ENCODE assay signal across 16 cellular contexts in the genomic region with DNA sequence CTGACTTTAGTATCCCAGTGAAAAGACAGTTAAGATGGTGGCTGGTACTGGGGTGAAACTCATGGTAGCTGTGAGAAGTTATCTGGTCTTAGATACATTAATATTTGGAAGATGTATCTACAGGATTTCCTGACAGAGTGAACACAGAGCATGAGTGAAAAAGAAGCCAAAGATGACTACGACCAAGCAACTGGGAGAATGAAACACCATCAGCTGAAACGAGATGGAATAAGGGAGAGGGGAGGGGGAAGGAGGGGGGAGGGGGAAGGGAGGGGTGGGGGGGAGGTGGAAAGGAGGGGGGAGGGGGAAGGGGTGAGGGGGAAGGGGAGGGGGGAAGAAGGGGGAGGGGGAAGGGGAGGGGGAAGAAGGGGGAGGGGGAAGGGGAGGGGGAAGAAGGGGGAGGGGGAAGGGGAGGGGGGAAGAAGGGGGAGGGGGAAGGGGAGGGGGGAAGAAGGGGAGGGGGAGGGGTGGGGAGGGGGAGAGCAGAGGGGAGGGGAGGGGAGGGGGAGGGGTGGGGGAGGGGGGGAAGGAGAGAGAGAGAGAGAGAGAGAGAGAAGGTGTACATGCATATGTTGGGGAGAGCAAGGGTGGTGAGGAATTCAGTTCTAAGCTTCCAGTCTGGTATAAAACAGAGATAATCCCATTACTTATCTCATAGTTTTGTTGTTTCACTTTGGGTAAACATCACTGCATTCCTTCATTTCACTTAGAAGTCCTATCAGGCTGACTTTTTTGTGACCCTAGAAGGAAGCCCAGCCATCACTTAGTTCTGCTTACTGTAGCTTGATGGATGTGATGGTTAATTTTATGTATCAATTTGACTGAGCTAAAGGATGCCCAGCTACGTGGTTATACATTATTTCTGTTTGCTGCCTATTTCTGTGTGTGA.
DNase-seq lines count a peak whose midpoint lies in the region; ATAC-seq and TF ChIP-seq lines count a peak whose summit lies in the region.
"Had no signal": no experiment of that assay in that cellular context is flagged by ENCODE, and none has a peak within 500 bp of the region (broad histone marks: within the 10 kb centered on the region; RNA-seq: fewer than 3 reads in every experiment).

No MANE protein-coding gene starts in this region.

- POLR2A ChIA-PET in A673 (lab: Charles Lee; ENCODE audit: low non-redundant PET), result no interaction called here

- H3K9me3 ChIP-seq in A673 (ENCODE audit: low read depth, low read length, poor library complexity, severe bottlenecking), result no peaks in the 10 kb centered on the region
- H3K9me3 ChIP-seq: gastrocnemius medialis, suprapubic skin had no signal

- no peak overlapping the region for H3K4me3 Mint-ChIP-seq in stimulated activated memory B cell treated with anti-CD40 and anti-IgM and Interleukin-4, amounts not matched to agents 10 μg/mL and 1 μg/mL and 100 μg/mL, for 72 hours

- peaks cover 53% of the 10 kb centered on the region for H3K4me1 Mint-ChIP-seq in stimulated activated memory B cell treated with anti-CD40 and anti-IgM and Interleukin-4, amounts not matched to agents 10 μg/mL and 1 μg/mL and 100 μg/mL, for 72 hours

- ATAC-seq in SK-N-SH treated with all-trans-retinoic acid at 6 μM for 48 hours (peak; percentile 53), GM19035 (IDR thresholded peaks at IDR 0.05; ENCODE audit: unreplicated experiment) (no peak), HG02970 (IDR thresholded peaks at IDR 0.05; ENCODE audit: low FRiP score, unreplicated experiment) (no peak)
- ATAC-seq in stimulated activated memory B cell treated with anti-CD40 and anti-IgM and Interleukin-4, amounts not matched to agents 10 μg/mL and 1 μg/mL and 100 μg/mL, for 72 hours, result no peak
- ATAC-seq: gastrocnemius medialis had no signal

- no TSS peak for BruUV-seq in A673 (replicated peaks; lab: Mats Ljungman, UMichigan)

- no peaks in the 10 kb centered on the region for H3K9me3 Mint-ChIP-seq in stimulated activated memory B cell treated with anti-CD40 and anti-IgM and Interleukin-4, amounts not matched to agents 10 μg/mL and 1 μg/mL and 100 μg/mL, for 72 hours

- CTCF ChIA-PET in A673 (lab: Charles Lee), result interaction anchor here (0.7 kb wide), 1 partner anchor 464 kb away, joined by 3 read pairs; no protein-coding TSS in a partner anchor

- H3K36me3 ChIP-seq in A673 (ENCODE audit: insufficient read depth, low read length, poor library complexity, severe bottlenecking), result no peaks in the 10 kb centered on the region
- H3K36me3 ChIP-seq: gastrocnemius medialis, suprapubic skin had no signal

- H3K27me3 Mint-ChIP-seq in stimulated activated memory B cell treated with anti-CD40 and anti-IgM and Interleukin-4, amounts not matched to agents 10 μg/mL and 1 μg/mL and 100 μg/mL, for 72 hours, result no peaks in the 10 kb centered on the region

- DNase-seq in A673 (ENCODE audit: low spot score), result peak; percentile 10
- DNase-seq in ELR (ENCODE audit: low read depth), result peak; percentile 24
- peak; percentile 37 for DNase-seq in globus pallidus (ENCODE audit: low spot score)
- DNase-seq in coronary artery (ENCODE audit: low spot score), result no peak
- DNase-seq: activated naive CD4-positive, alpha-beta T cell; DMS79 treated with DMSO at 0.1 percent for 48 hours; gastrocnemius medialis; NCI-H1930; NCI-H748 treated with DMSO at 0.1 percent for 48 hours; T-helper 9 cell had no signal

- H3K27ac Mint-ChIP-seq in stimulated activated memory B cell treated with anti-CD40 and anti-IgM and Interleukin-4, amounts not matched to agents 10 μg/mL and 1 μg/mL and 100 μg/mL, for 72 hours, result no peak overlapping the region

- intact Hi-C loops in A673 (cut with micrococcal nuclease; ENCODE audit: unreplicated experiment), result no loop called here

- H3K4me1 ChIP-seq in A673 (ENCODE audit: insufficient read depth, low read length, poor library complexity, severe bottlenecking), result peaks cover 20% of the 10 kb centered on the region

- H3K27ac ChIP-seq in A673 (ENCODE audit: low read depth, low read length, poor library complexity, severe bottlenecking) (no peak overlapping the region), coronary artery (no peak overlapping the region)
- H3K27ac ChIP-seq: parathyroid adenoma, suprapubic skin had no signal

- no peak for TF ChIP-seq CTCF in A673 (conservative IDR thresholded peaks at IDR 0.05; ENCODE audit: low read depth, low read length)
- no peak for TF ChIP-seq CTCF in coronary artery (IDR thresholded peaks at IDR 0.05)

- H3K4me3 ChIP-seq in A673 (ENCODE audit: low read depth, low read length, poor library complexity, severe bottlenecking) (no peak overlapping the region), coronary artery (no peak overlapping the region)
- H3K4me3 ChIP-seq: gastrocnemius medialis, suprapubic skin had no signal

- H3K27me3 ChIP-seq in A673 (replicated peaks; ENCODE audit: insufficient read depth, low read depth, low read length, poor library complexity), result no peaks in the 10 kb centered on the region
- H3K27me3 ChIP-seq: gastrocnemius medialis, suprapubic skin had no signal

- no peaks in the 10 kb centered on the region for H3K36me3 Mint-ChIP-seq in stimulated activated memory B cell treated with anti-CD40 and anti-IgM and Interleukin-4, amounts not matched to agents 10 μg/mL and 1 μg/mL and 100 μg/mL, for 72 hours

TF ChIP-seq in SK-N-SH treated with all-trans-retinoic acid at 6 μM for 48 hours, 23 proteins besides CTCF, POLR2A, EP300 and RAD21:
- TF ChIP-seq, protein P1, sequence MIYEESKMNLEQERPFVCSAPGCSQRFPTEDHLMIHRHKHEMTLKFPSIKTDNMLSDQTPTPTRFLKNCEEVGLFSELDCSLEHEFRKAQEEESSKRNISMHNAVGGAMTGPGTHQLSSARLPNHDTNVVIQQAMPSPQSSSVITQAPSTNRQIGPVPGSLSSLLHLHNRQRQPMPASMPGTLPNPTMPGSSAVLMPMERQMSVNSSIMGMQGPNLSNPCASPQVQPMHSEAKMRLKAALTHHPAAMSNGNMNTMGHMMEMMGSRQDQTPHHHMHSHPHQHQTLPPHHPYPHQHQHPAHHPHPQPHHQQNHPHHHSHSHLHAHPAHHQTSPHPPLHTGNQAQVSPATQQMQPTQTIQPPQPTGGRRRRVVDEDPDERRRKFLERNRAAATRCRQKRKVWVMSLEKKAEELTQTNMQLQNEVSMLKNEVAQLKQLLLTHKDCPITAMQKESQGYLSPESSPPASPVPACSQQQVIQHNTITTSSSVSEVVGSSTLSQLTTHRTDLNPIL (CRISPR knock-in tag; IDR thresholded peaks at IDR 0.05; ENCODE audit: low read depth), result no peak
- TF ChIP-seq, protein P2, sequence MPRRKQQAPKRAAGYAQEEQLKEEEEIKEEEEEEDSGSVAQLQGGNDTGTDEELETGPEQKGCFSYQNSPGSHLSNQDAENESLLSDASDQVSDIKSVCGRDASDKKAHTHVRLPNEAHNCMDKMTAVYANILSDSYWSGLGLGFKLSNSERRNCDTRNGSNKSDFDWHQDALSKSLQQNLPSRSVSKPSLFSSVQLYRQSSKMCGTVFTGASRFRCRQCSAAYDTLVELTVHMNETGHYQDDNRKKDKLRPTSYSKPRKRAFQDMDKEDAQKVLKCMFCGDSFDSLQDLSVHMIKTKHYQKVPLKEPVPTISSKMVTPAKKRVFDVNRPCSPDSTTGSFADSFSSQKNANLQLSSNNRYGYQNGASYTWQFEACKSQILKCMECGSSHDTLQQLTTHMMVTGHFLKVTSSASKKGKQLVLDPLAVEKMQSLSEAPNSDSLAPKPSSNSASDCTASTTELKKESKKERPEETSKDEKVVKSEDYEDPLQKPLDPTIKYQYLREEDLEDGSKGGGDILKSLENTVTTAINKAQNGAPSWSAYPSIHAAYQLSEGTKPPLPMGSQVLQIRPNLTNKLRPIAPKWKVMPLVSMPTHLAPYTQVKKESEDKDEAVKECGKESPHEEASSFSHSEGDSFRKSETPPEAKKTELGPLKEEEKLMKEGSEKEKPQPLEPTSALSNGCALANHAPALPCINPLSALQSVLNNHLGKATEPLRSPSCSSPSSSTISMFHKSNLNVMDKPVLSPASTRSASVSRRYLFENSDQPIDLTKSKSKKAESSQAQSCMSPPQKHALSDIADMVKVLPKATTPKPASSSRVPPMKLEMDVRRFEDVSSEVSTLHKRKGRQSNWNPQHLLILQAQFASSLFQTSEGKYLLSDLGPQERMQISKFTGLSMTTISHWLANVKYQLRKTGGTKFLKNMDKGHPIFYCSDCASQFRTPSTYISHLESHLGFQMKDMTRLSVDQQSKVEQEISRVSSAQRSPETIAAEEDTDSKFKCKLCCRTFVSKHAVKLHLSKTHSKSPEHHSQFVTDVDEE (CRISPR knock-in tag; IDR thresholded peaks at IDR 0.05), result 0 out of 2 replicates have a peak, but pooled peaks have one; percentile 28
